Comparison of ENCODE assay signal across 16 cellular contexts in the genomic region with DNA sequence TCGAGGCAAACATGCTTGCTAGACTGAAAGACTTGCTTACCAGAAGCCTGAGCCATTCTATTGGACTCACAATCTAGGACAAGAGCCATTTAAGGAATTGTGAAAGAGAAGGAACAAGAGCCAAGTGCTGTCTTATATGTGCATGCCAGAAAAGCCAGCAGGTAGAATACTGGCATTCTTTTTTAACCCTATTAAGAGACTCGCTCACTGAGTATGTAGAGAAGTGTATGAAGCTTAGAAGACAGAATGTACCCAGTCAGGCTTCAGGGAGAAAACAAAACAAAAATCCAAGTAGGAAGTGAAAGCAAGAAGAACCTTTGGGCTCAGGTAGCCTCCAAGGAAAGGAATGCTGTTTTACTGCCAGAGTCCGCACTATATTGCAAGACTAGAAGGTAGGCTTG.
DNase-seq lines count a peak whose midpoint lies in the region; ATAC-seq, FAIRE-seq and TF ChIP-seq lines count a peak whose summit lies in the region.
"Had no signal": no experiment of that assay in that cellular context is flagged by ENCODE, and none has a peak within 500 bp of the region (broad histone marks: within the 10 kb centered on the region; RNA-seq: fewer than 3 reads in every experiment).

No MANE protein-coding gene starts in this region.

- no peaks in the 10 kb centered on the region for H3K9me3 Mint-ChIP-seq in endodermal cell

- H3K4me1 Mint-ChIP-seq in endodermal cell, result peaks cover 17% of the 10 kb centered on the region
- H3K4me1 Mint-ChIP-seq: activated CD8-positive, alpha-beta memory T cell treated with anti-CD3 and anti-CD28 coated beads, Interleukin-2, amount 10 ng/mL, durations not matched to agents 7 days and 5 days had no signal

- H3K36me3 Mint-ChIP-seq in endodermal cell (ENCODE audit: low read depth), result peaks cover 49% of the 10 kb centered on the region

- no peak overlapping the region for H3K27ac Mint-ChIP-seq in endodermal cell
- H3K27ac Mint-ChIP-seq: activated CD8-positive, alpha-beta memory T cell treated with anti-CD3 and anti-CD28 coated beads, Interleukin-2, amount 10 ng/mL, durations not matched to agents 7 days and 5 days had no signal

- TF ChIP-seq CTCF in suprapubic skin (IDR thresholded peaks at IDR 0.05), result no peak
- TF ChIP-seq CTCF in endodermal cell (conservative IDR thresholded peaks at IDR 0.05), result no peak

- H3K36me3 ChIP-seq in suprapubic skin (peaks cover 53% of the 10 kb centered on the region), endodermal cell (ENCODE audit: control insufficient read depth, insufficient read depth, low read length) (peaks cover 91% of the 10 kb centered on the region)

- H3K4me1 ChIP-seq in suprapubic skin (peaks cover 32% of the 10 kb centered on the region), endodermal cell (ENCODE audit: control insufficient read depth, insufficient read depth, low read length) (no peaks in the 10 kb centered on the region)

- H3K4me3 Mint-ChIP-seq in endodermal cell, result no peak overlapping the region
- H3K4me3 Mint-ChIP-seq: activated CD8-positive, alpha-beta memory T cell treated with anti-CD3 and anti-CD28 coated beads, Interleukin-2, amount 10 ng/mL, durations not matched to agents 7 days and 5 days had no signal

- TF ChIP-seq EP300 in suprapubic skin (IDR thresholded peaks at IDR 0.05), result peak; percentile 30

- no peak overlapping the region for H3K4me3 ChIP-seq in suprapubic skin
- no peak overlapping the region for H3K4me3 ChIP-seq in endodermal cell (ENCODE audit: low read length)
- H3K4me3 ChIP-seq: K562 had no signal

- TF ChIP-seq POLR2A in suprapubic skin (IDR thresholded peaks at IDR 0.05) (no peak), GM12891 (IDR thresholded peaks at IDR 0.05; ENCODE audit: low read depth, low read length) (no peak)

- H3K27ac ChIP-seq in suprapubic skin, result peak overlapping the region; percentile 73
- no peak overlapping the region for H3K27ac ChIP-seq in endodermal cell (ENCODE audit: low read depth, low read length)

- no peak for FAIRE-seq in GM12891 (lab: Jason Lieb, UNC)
- FAIRE-seq: K562, RCC 7860, TTC549 had no signal

- ATAC-seq in esophagus mucosa, result peak; percentile 65
- ATAC-seq: activated CD8-positive, alpha-beta memory T cell treated with anti-CD3 and anti-CD28 coated beads, Interleukin-2, amount 10 ng/mL, durations not matched to agents 7 days and 5 days; HCT116; K562 had no signal

- H3K9ac ChIP-seq in endodermal cell (ENCODE audit: extremely low read depth, low read length, poor library complexity, severe bottlenecking), result no peak overlapping the region

- no peaks in the 10 kb centered on the region for H3K27me3 ChIP-seq in suprapubic skin
- H3K27me3 ChIP-seq in endodermal cell (ENCODE audit: control insufficient read depth, insufficient read depth, low read length, poor library complexity, severe bottlenecking), result no peaks in the 10 kb centered on the region

- no peaks in the 10 kb centered on the region for H3K9me3 ChIP-seq in suprapubic skin
- H3K9me3 ChIP-seq in endodermal cell (ENCODE audit: control insufficient read depth, low read length), result no peaks in the 10 kb centered on the region
- H3K9me3 ChIP-seq: Caco-2 had no signal

- peak; percentile 69 for DNase-seq in astrocyte of the hippocampus (ENCODE audit: low read depth, low spot score)
- peak; percentile 24 for DNase-seq in medulla oblongata (ENCODE audit: extremely low spot score)
- DNase-seq in suprapubic skin (ENCODE audit: low spot score in 2 of 2), result no peak
- no peak for DNase-seq in endodermal cell
- DNase-seq in GM12891 (ENCODE audit: insufficient read length, low spot score), result no peak
- DNase-seq in DMS53 (lab: John Stamatoyannopoulos, UW), result no peak
- no peak for DNase-seq in stimulated activated naive CD4-positive, alpha-beta T cell treated with Interleukin-2 at 50 U/mL for 16 hours (lab: John Stamatoyannopoulos, UW)
- DNase-seq: activated CD8-positive, alpha-beta memory T cell treated with anti-CD3 and anti-CD28 coated beads, Interleukin-2, amount 10 ng/mL, durations not matched to agents 7 days and 5 days; foreskin melanocyte; retina had no signal

- no peaks in the 10 kb centered on the region for H3K27me3 Mint-ChIP-seq in endodermal cell (ENCODE audit: insufficient read depth)
- H3K27me3 Mint-ChIP-seq: activated CD8-positive, alpha-beta memory T cell treated with anti-CD3 and anti-CD28 coated beads, Interleukin-2, amount 10 ng/mL, durations not matched to agents 7 days and 5 days had no signal

- WGBS in suprapubic skin, result 47% methylated on average over 3 of the region's 3 CpGs
- 97 to 100% methylated on average over 1 to 3 of the region's 3 CpGs for WGBS in endodermal cell (ENCODE audit: insufficient coverage in 1 of 2, insufficient read length in 1 of 2), 2 experiments

TF ChIP-seq in GM12891, 5 proteins besides CTCF, POLR2A, EP300 and RAD21:
- TF ChIP-seq POU2F2 (IDR thresholded peaks at IDR 0.05; ENCODE audit: low read depth, low read length), result no peak
- no peak for TF ChIP-seq SPI1 (IDR thresholded peaks at IDR 0.05; ENCODE audit: low read depth, low read length)

Comparison
In these comparisons a context has a peak if more than half of its experiments do, and no peak if none do; other contexts are left out.
1. DNase-seq: peak in astrocyte of the hippocampus (single experiment) and medulla oblongata (single experiment); none in suprapubic skin (0 of 2), endodermal cell (single experiment), GM12891 (single experiment), DMS53 (single experiment) and stimulated activated naive CD4-positive, alpha-beta T cell treated with Interleukin-2 at 50 U/mL for 16 hours (single experiment).